Comparison of ENCODE assay signal across 9 cellular contexts in genomic region chr9:121634800-121635261, GRCh38. TPM values are rescaled to one million over a fixed set of nuclear protein-coding genes. Genes with fewer than 3 reads are reported as not detected.
DNase-seq lines count a peak whose midpoint lies in the region; ATAC-seq, FAIRE-seq and TF ChIP-seq lines count a peak whose summit lies in the region.
"Had no signal": no experiment of that assay in that cellular context is flagged by ENCODE, and none has a peak within 500 bp of the region (broad histone marks: within the 10 kb centered on the region; RNA-seq: fewer than 3 reads in every experiment).

No MANE protein-coding gene starts in this region.

- H3K4me1 ChIP-seq in GM12878 (ENCODE audit: control insufficient read depth, insufficient read depth, low read length) (peaks cover 12% of the 10 kb centered on the region), right lobe of liver (peaks cover 0 to 27% (median 12%) of the 10 kb centered on the region in 4 donors)

- H3K27me3 ChIP-seq in GM12878 (replicated peaks in 1 of 2; ENCODE audit: control insufficient read depth in 2 of 2, insufficient read depth in 2 of 2, low read length in 1 of 2) (peaks cover 2 to 4% of the 10 kb centered on the region in 2 experiments; a peak in 1 of 4 replicates), right lobe of liver (no peaks in the 10 kb centered on the region)

- no peaks in the 10 kb centered on the region for H3K9me3 ChIP-seq in GM12878 (replicated peaks; ENCODE audit: control insufficient read depth, insufficient read depth, low read length)
- H3K9me3 ChIP-seq in right lobe of liver = no peaks in the 10 kb centered on the region
- H3K9me3 ChIP-seq in T-helper 17 cell (ENCODE audit: control insufficient read depth, low read length, poor library complexity, severe bottlenecking) = no peaks in the 10 kb centered on the region

- FAIRE-seq in GM12878 (lab: Jason Lieb, UNC) = no peak

- TF ChIP-seq CTCF in AG09319 (IDR thresholded peaks at IDR 0.05; ENCODE audit: low read depth, low read length) (peak; percentile 50), GM12878 (IDR thresholded peaks at IDR 0.05 in 2 of 3, conservative IDR thresholded peaks at IDR 0.05 in 1 of 3; ENCODE audit: control insufficient read depth in 2 of 3, extremely low read depth in 1 of 3, insufficient read depth in 1 of 3, low read depth in 3 of 3, low read length in 3 of 3) (peak; percentile 32 to 50 (median 35); a peak in 5 of 6 replicates), right lobe of liver (IDR thresholded peaks at IDR 0.05) (peak; percentile 41 to 50 (median 46))

- H4K20me1 ChIP-seq in GM12878 (ENCODE audit: control insufficient read depth, insufficient read depth) = no peaks in the 10 kb centered on the region

- peaks cover 4% of the 10 kb centered on the region for H3K36me3 Mint-ChIP-seq in T-helper 17 cell (ENCODE audit: low read depth)
- H3K36me3 Mint-ChIP-seq: memory B cell had no signal

- H3K27me3 Mint-ChIP-seq in T-helper 17 cell = peaks cover 54% of the 10 kb centered on the region

- BruUV-seq in GM12878 (replicated peaks; lab: Mats Ljungman, UMichigan) = no TSS peak

- POLR2A ChIA-PET in GM12878 (lab: Charles Lee) = no interaction called here

- no peak overlapping the region for H3K4me3 Mint-ChIP-seq in T-helper 17 cell
- H3K4me3 Mint-ChIP-seq: memory B cell had no signal

- H3K36me3 ChIP-seq in GM12878 (ENCODE audit: control insufficient read depth in 2 of 2, insufficient read depth in 2 of 2, low read length in 1 of 2) (no peaks in the 10 kb centered on the region), right lobe of liver (no peaks in the 10 kb centered on the region)

- 47% methylated on average over 12 of the region's 12 CpGs for WGBS in GM12878 (ENCODE audit: insufficient coverage, insufficient replicate concordance, low lambda C conversion rate, missing lambda C conversion rate)
- WGBS in right lobe of liver (ENCODE audit: insufficient coverage, low coverage, low lambda C conversion rate, missing lambda C conversion rate) = 45% methylated on average over 8 of the region's 12 CpGs

- H3K79me2 ChIP-seq in GM12878 (ENCODE audit: control insufficient read depth, insufficient read depth, low read length) = no peaks in the 10 kb centered on the region

- in situ Hi-C loops in GM12878 (cut with MboI) = no loop called here

- TF ChIP-seq EP300 in GM12878 (IDR thresholded peaks at IDR 0.05; ENCODE audit: borderline replicate concordance in 1 of 2, control insufficient read depth in 1 of 2, low read depth in 2 of 2, low read length in 2 of 2) = no peak

- peak; percentile 21 for ATAC-seq in HG03432 (IDR thresholded peaks at IDR 0.05; ENCODE audit: unreplicated experiment)
- peak; percentile 80 for ATAC-seq in GM12878
- ATAC-seq in right lobe of liver = peak; percentile 48 to 68 (median 60)
- ATAC-seq in GM21528 (IDR thresholded peaks at IDR 0.05; ENCODE audit: low FRiP score, unreplicated experiment) = no peak
- no peak for ATAC-seq in T-helper 17 cell

- H3K27ac ChIP-seq in GM12878 (ENCODE audit: control insufficient read depth, insufficient read depth) (no peak overlapping the region), right lobe of liver (no peak overlapping the region)

- peak overlapping the region; percentile 72 for H2AFZ ChIP-seq in GM12878 (ENCODE audit: control insufficient read depth, low read depth, low read length)

- DNase-seq in AG09319 (ENCODE audit: extremely low read depth, low read depth) = no peak
- no peak for DNase-seq in GM12878 (ENCODE audit: low read depth, low spot score)
- DNase-seq in right lobe of liver = no peak
- no peak for DNase-seq in SKM-1 (lab: John Stamatoyannopoulos, UW; ENCODE audit: unreplicated experiment)
- no peak for DNase-seq in HPDE6-E6E7 (ENCODE audit: extremely low spot score)
- no peak for DNase-seq in T-helper 17 cell

- H3K27ac Mint-ChIP-seq in T-helper 17 cell = no peak overlapping the region
- H3K27ac Mint-ChIP-seq: memory B cell had no signal

- RAD21 ChIA-PET in GM12878 (lab: Charles Lee; ENCODE audit: unreplicated experiment) = no interaction called here

- CTCF ChIA-PET in GM12878 (lab: Yijun Ruan, JAX) = no interaction called here

- intact Hi-C loops in GM12878 (cut with micrococcal nuclease; ENCODE audit: unreplicated experiment) = no loop called here
- intact Hi-C loops in right lobe of liver (cut with DNase I) = no loop called here

- peaks cover 5% of the 10 kb centered on the region for H3K4me1 Mint-ChIP-seq in T-helper 17 cell

- peak; percentile 30; the same call in 1 of the 2 replicates for TF ChIP-seq RAD21 in GM12878 (IDR thresholded peaks at IDR 0.05; ENCODE audit: insufficient read depth, low read depth, low read length)

- H3K4me3 ChIP-seq in GM12878 (no peak overlapping the region), right lobe of liver (no peak overlapping the region)

- TF ChIP-seq POLR2A in GM12878 (IDR thresholded peaks at IDR 0.05; ENCODE audit: low read depth, low read length) (no peak), right lobe of liver (IDR thresholded peaks at IDR 0.05) (no peak)

- no peak overlapping the region for H3K9ac ChIP-seq in GM12878 (ENCODE audit: control insufficient read depth, insufficient read depth, low read length)

- peak overlapping the region; percentile 33; the same call in 1 of the 2 replicates for H3K4me2 ChIP-seq in GM12878 (ENCODE audit: control insufficient read depth, insufficient read depth)

- SMC1A ChIA-PET in GM12878 (lab: Charles Lee; ENCODE audit: uncharacterized antibody, unreplicated experiment) = no interaction called here

TF ChIP-seq in GM12878, 131 proteins besides CTCF, POLR2A, EP300 and RAD21:
- TF ChIP-seq PBX3 (IDR thresholded peaks at IDR 0.05; ENCODE audit: insufficient replicate concordance, low read depth, low read length) = peak; percentile 48
- no peak for TF ChIP-seq ZNF384 (IDR thresholded peaks at IDR 0.05; ENCODE audit: borderline replicate concordance, low read depth, low read length)
- no peak for TF ChIP-seq CREB1 (IDR thresholded peaks at IDR 0.05; ENCODE audit: low read depth)
- peak; percentile 92 for TF ChIP-seq BCL3 (IDR thresholded peaks at IDR 0.05; ENCODE audit: borderline replicate concordance, insufficient read depth, low read depth, low read length, poor library complexity, severe bottlenecking)
- 0 out of 2 replicates have a peak, but pooled peaks have one; percentile 30 for TF ChIP-seq TCF3 (IDR thresholded peaks at IDR 0.05; ENCODE audit: borderline replicate concordance, insufficient read depth, low read depth, low read length)

RNA-seq across cellular contexts. Expression of gene DAB2IP, which starts 16.6 kb away (rescaled TPM):
- not detected in 2 replicates for total RNA-seq in GM12878 (2013; cell fraction: nucleolus; rRNA removed)
- total RNA-seq in GM12878 (2014; rRNA removed) = 0.11 TPM in 1 of 2 replicates, not detected in the other
- not detected in 2 replicates for total RNA-seq in GM12878 (2014; rRNA removed; fragmentation: Illumina TruSeq; extraction: Trizol)
- total RNA-seq in GM12878 (2021) = 0.19 and 0.38 TPM in 2 replicates
- not detected for polyA plus RNA-seq in GM12878 (2011; ENCODE audit: low read depth)
- polyA plus RNA-seq in GM12878 (2011; rRNA removed) = 0.16 and 0.26 TPM in 2 replicates
- 0.06 and 0.15 TPM in 2 replicates for polyA plus RNA-seq in GM12878 (2011; cell fraction: cytosol; rRNA removed)
- polyA plus RNA-seq in GM12878 (2011; cell fraction: nucleus; rRNA removed) = 0.04 and 0.16 TPM in 2 replicates
- polyA plus RNA-seq in GM12878 (2012) = 0.11 and 0.28 TPM in 2 replicates
- 0.03 TPM in 1 of 2 replicates, not detected in the other for polyA plus RNA-seq in GM12878 (2014; fragmentation: Illumina TruSeq; extraction: Trizol)
- not detected for polyA plus RNA-seq in GM12878 (2014; fragmentation: Nextera tagmentation; extraction: Ambion mirVana)
- 0.01 and 0.03 TPM in 2 replicates for polyA plus RNA-seq in GM12878 (2014; rRNA removed)
- polyA plus RNA-seq in GM12878 (2016; fragmentation: Nextera tagmentation; extraction: Ambion mirVana) = not detected
- 0.10 TPM in 1 of 2 replicates, not detected in the other for polyA minus RNA-seq in GM12878 (2011; rRNA and poly(A)+ RNA removed)
- 3.5 TPM in 1 of 2 replicates, not detected in the other for polyA minus RNA-seq in GM12878 (2011; cell fraction: cytosol; rRNA and poly(A)+ RNA removed)
- polyA minus RNA-seq in GM12878 (2011; cell fraction: nucleus; rRNA and poly(A)+ RNA removed) = 0.48 TPM in 1 of 2 replicates, not detected in the other
- total RNA-seq in right lobe of liver = 10 to 100 TPM; 15.1 to 21.6 (median 19.0) TPM
- not detected for total RNA-seq in T-helper 17 cell

Comparison
In these comparisons a context has a peak if more than half of its experiments do, and no peak if none do; other contexts are left out.
1. ATAC-seq: peak in HG03432 (single experiment), GM12878 (single experiment) and right lobe of liver (4 of 4); none in GM21528 (single experiment) and T-helper 17 cell (single experiment).
2. RNA of gene DAB2IP, which starts 16.6 kb away (total RNA-seq): 15.1 to 21.6 TPM in right lobe of liver; not detected in T-helper 17 cell and 0.11 to 0.38 TPM in GM12878; every median in the first group is over 10 times any median in the second.
3. Peak in every context shown above with its lines, with median percentiles within 50 percentile points of each other: CTCF ChIP-seq.